In the genomic region with DNA sequence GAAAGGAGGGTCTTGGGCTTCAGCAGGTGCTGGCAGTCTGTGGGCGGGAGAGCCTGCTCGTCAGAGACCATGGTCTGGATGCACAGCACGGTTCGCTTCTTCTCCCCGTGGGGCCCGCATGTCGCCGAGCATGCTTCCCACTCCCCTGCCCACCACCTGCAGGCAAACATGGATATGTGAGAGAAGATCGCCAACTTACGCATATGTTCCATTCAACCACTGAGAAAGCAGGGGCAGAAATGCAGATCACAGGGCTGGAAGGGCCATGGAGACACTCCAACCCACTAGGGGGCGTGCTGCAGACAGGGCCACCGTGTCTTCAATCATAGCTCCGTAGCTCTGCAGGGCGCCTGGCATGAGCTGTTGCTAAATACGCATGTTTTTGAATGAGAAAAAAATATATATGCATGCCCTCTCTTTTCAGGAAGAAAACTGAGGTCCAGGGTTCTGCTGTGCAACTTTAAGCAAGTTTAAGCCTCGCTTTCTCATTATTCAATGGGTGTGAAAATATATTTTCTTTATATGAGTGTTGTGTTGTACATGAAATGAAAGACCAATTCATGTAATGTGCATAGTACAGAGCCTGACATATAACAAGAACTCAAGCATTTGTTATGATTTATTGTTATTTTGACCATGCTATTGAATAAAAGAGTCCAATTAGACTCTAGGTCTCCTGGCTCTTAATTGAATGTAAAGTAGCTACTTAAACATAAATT, we compare ENCODE assay signal across 10 cellular contexts.
A peak's percentile ranks its signal among the peaks of the same experiment; 100 is the strongest.
DNase-seq lines count a peak whose midpoint lies in the region; ATAC-seq, FAIRE-seq and TF ChIP-seq lines count a peak whose summit lies in the region.
"Had no signal": no experiment of that assay in that cellular context is flagged by ENCODE, and none has a peak within 500 bp of the region (broad histone marks: within the 10 kb centered on the region; RNA-seq: fewer than 3 reads in every experiment).

No MANE protein-coding gene starts in this region.

- TF ChIP-seq CTCF in chondrocyte (IDR thresholded peaks at IDR 0.05): peak; percentile 61

- no peak overlapping the region for H3K27ac Mint-ChIP-seq in chondrocyte (ENCODE audit: unreplicated experiment)

- H3K36me3 ChIP-seq in small intestine (ENCODE audit: control insufficient read depth in 2 of 2, insufficient read depth in 2 of 2, low read length in 2 of 2): no peaks in the 10 kb centered on the region
- H3K36me3 ChIP-seq: BLaER1 had no signal

- peak; percentile 77 for ATAC-seq in HG03025 (IDR thresholded peaks at IDR 0.05; ENCODE audit: low FRiP score, unreplicated experiment)
- no peak for ATAC-seq in GM21717 (IDR thresholded peaks at IDR 0.05; ENCODE audit: unreplicated experiment)
- ATAC-seq: psoas muscle had no signal

- no peaks in the 10 kb centered on the region for H3K9me3 ChIP-seq in small intestine (ENCODE audit: control insufficient read depth, low read depth)
- H3K9me3 ChIP-seq: BLaER1, psoas muscle had no signal

- 65 to 72% (median 67%) methylated on average over 16 of the region's 16 CpGs for WGBS in small intestine, 3 donors

- DNase-seq in NCI-H2081 (lab: John Stamatoyannopoulos, UW) (peak; percentile 35 to 53), NCI-H2081 treated with DMSO at 0.1 percent for 48 hours (lab: John Stamatoyannopoulos, UW) (no peak), SKM-1 treated with dmso at 0.1 percent for 144 hours (lab: John Stamatoyannopoulos, UW; ENCODE audit: unreplicated experiment) (peak; percentile 42), chondrocyte (ENCODE audit: low spot score) (no peak), small intestine (peak; percentile 17), NCI-H1436 treated with DMSO at 0.1 percent for 48 hours (lab: John Stamatoyannopoulos, UW) (no peak)

- no peak for FAIRE-seq in small intestine (lab: Jason Lieb, UNC)

- H3K4me3 ChIP-seq in small intestine (ENCODE audit: low read depth in 1 of 2, low read length in 2 of 2): no peak overlapping the region
- H3K4me3 ChIP-seq: BLaER1, psoas muscle had no signal

- H3K4me1 Mint-ChIP-seq in chondrocyte (ENCODE audit: low read depth): no peaks in the 10 kb centered on the region

- no peak overlapping the region for H3K27ac ChIP-seq in small intestine (ENCODE audit: low read depth in 1 of 2, low read length in 1 of 2)
- H3K27ac ChIP-seq: BLaER1, psoas muscle had no signal

- H3K27me3 ChIP-seq in small intestine (ENCODE audit: control insufficient read depth in 2 of 2, insufficient read depth in 2 of 2, low read length in 2 of 2): no peaks in the 10 kb centered on the region
- H3K27me3 ChIP-seq: BLaER1 had no signal

- no peaks in the 10 kb centered on the region for H3K9me3 Mint-ChIP-seq in chondrocyte (ENCODE audit: low read depth)

- H3K36me3 Mint-ChIP-seq in chondrocyte (ENCODE audit: low read depth): no peaks in the 10 kb centered on the region

- no peak overlapping the region for H3K4me3 Mint-ChIP-seq in chondrocyte (ENCODE audit: unreplicated experiment)

- no peaks in the 10 kb centered on the region for H3K4me1 ChIP-seq in small intestine (ENCODE audit: control insufficient read depth in 2 of 2, insufficient read depth in 1 of 2, low read depth in 1 of 2, low read length in 1 of 2)
- H3K4me1 ChIP-seq: BLaER1, psoas muscle had no signal

- H3K27me3 Mint-ChIP-seq in chondrocyte (ENCODE audit: low read depth): no peaks in the 10 kb centered on the region

Comparison
In these comparisons a context has a peak if more than half of its experiments do, and no peak if none do; other contexts are left out.
1. DNase-seq: peak in NCI-H2081 (2 of 2), SKM-1 treated with dmso at 0.1 percent for 144 hours (single experiment) and small intestine (single experiment); none in NCI-H2081 treated with DMSO at 0.1 percent for 48 hours (single experiment), chondrocyte (single experiment) and NCI-H1436 treated with DMSO at 0.1 percent for 48 hours (single experiment).